1 cellular context compared by ENCODE assay signal in the genomic region with DNA sequence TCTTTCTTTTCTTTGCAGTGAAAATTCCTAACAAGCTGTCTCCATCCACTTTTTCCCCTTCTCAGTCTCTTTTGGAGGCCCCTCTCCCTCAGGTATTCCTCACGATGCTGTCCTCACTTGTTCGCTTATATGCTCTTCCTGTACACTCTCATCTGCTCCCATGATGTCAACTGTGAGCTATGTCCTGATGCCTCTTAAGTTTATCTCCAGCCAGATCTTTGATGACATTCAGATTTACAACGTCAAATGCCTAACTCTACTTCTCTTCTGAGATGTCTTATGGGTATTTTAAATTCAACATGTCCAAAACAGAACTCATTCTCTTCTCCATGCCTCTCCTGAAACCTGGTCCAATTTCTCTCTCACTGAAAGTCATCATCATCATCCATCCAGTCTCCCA.
TF ChIP-seq lines count a peak whose summit lies in the region.

No MANE protein-coding gene starts in this region.

TF ChIP-seq in HepG2, 621 proteins besides CTCF, POLR2A, EP300 and RAD21:
- TF ChIP-seq ZFAT (CRISPR knock-in tag; conservative IDR thresholded peaks at IDR 0.05) (no peak), ZNF709 (CRISPR knock-in tag; IDR thresholded peaks at IDR 0.05) (no peak), ZNF7 (CRISPR knock-in tag; IDR thresholded peaks at IDR 0.05) (0 out of 2 replicates have a peak, but pooled peaks have one; percentile 29), ZNF569 (CRISPR knock-in tag; IDR thresholded peaks at IDR 0.05; ENCODE audit: borderline replicate concordance) (no peak), ZNF878 (CRISPR knock-in tag; IDR thresholded peaks at IDR 0.05) (no peak)
